ENCODE assay signal across 31 cellular contexts in the genomic region with DNA sequence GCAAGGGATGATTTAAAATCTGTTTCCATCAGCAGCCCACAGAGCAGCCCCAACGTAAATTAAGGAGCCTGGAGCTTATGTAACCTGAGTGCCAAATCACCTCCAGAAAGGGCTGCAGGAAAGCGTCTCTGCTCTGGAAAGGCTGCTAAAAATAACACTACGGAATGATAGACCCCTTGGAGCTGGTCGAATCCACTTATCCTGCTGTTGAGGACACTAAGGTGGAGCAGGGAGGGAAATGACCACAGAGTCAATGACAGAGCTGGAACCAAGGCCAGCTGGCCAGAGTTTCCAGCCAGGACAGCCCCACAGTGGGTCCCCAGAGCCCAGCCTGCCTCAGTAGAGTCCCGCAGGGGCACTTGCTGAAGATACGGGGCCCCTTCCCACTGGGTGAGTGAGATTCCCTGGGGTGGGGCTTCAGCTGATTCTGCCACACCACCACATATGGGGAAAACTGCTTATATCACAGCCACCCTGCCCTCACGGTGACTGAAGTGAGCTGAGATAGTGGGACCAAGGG.
"Had no signal": no experiment of that assay in that cellular context is flagged by ENCODE, and none has a peak within 500 bp of the region (broad histone marks: within the 10 kb centered on the region; RNA-seq: fewer than 3 reads in every experiment).

No MANE protein-coding gene starts in this region.

- H3K9me3 ChIP-seq: adrenal gland, body of pancreas, esophagus squamous epithelium, gastroesophageal sphincter had no signal

- ATAC-seq: activated CD8-positive, alpha-beta T cell treated with anti-CD3 and anti-CD28 coated beads for 36 hours; activated naive CD8-positive, alpha-beta T cell treated with anti-CD3 and anti-CD28 coated beads, Interleukin-2, amount 50 U/mL, for 24 hours; activated T-cell treated with anti-CD3 and anti-CD28 coated beads, Interleukin-2, amount 50 U/mL, for 4 hours; activated T-helper 17 cell treated with anti-CD3 and anti-CD28 coated beads, Interleukin-2, amount 50 U/mL, for 72 hours; body of pancreas; effector memory CD8-positive, alpha-beta T cell; gastroesophageal sphincter; T-helper 17 cell had no signal

- H3K4me3 ChIP-seq: adrenal gland, body of pancreas, esophagus squamous epithelium, gastroesophageal sphincter had no signal

- H3K4me1 ChIP-seq: adrenal gland, body of pancreas, esophagus squamous epithelium, gastroesophageal sphincter had no signal

- H3K36me3 Mint-ChIP-seq: activated naive CD8-positive, alpha-beta T cell treated with anti-CD3 and anti-CD28 coated beads for 36 hours had no signal

- H3K36me3 ChIP-seq: adrenal gland, esophagus squamous epithelium, gastroesophageal sphincter had no signal

- DNase-seq: activated CD4-positive, alpha-beta T cell treated with anti-CD3 and anti-CD28 coated beads for 48 hours; activated CD4-positive, alpha-beta T cell treated with anti-CD3 and anti-CD28 coated beads, Interleukin-2, amount 50 U/mL, for 1 hour; activated CD4-positive, alpha-beta T cell treated with anti-CD3 and anti-CD28 coated beads, Interleukin-2, amount 50 U/mL, for 48 hours; activated CD4-positive, CD25-positive, alpha-beta regulatory T cell; activated CD8-positive, alpha-beta memory T cell treated with anti-CD3 and anti-CD28 coated beads for 24 hours; activated CD8-positive, alpha-beta T cell treated with anti-CD3 and anti-CD28 coated beads for 36 hours; activated effector memory CD4-positive, alpha-beta T cell treated with Interleukin-2 at 50 U/mL for 16 hours; activated gamma-delta T cell treated with Interleukin-2 at 50 U/mL for 16 hours; activated naive CD4-positive, alpha-beta T cell treated with anti-CD3 and anti-CD28 coated beads, Interleukin-2, amount 50 U/mL, for 16 hours; activated naive CD4-positive, alpha-beta T cell treated with Interleukin-2 at 50 U/mL for 16 hours; activated naive CD8-positive, alpha-beta T cell treated with anti-CD3 and anti-CD28 coated beads for 36 hours; activated naive CD8-positive, alpha-beta T cell treated with anti-CD3 and anti-CD28 coated beads, Interleukin-2, amount 50 U/mL, for 24 hours; activated T-cell treated with anti-CD3 and anti-CD28 coated beads, Interleukin-2, amount 50 U/mL, for 4 hours; adrenal gland; amygdala; aorta; body of pancreas; central memory CD4-positive, alpha-beta T cell; cortex of kidney; dermis blood vessel endothelial cell; effector CD4-positive, alpha-beta T cell; effector memory CD8-positive, alpha-beta T cell; esophagus squamous epithelium; foreskin melanocyte; hippocampal formation; T-helper 17 cell; T1000 had no signal

- H3K9me3 Mint-ChIP-seq: activated CD8-positive, alpha-beta T cell treated with anti-CD3 and anti-CD28 coated beads for 36 hours; activated naive CD8-positive, alpha-beta T cell treated with anti-CD3 and anti-CD28 coated beads for 36 hours; activated naive CD8-positive, alpha-beta T cell treated with anti-CD3 and anti-CD28 coated beads, Interleukin-2, amount 50 U/mL, for 24 hours; activated T-cell treated with anti-CD3 and anti-CD28 coated beads, Interleukin-2, amount 50 U/mL, for 4 hours; activated T-helper 17 cell treated with anti-CD3 and anti-CD28 coated beads, Interleukin-2, amount 50 U/mL, for 72 hours; T-helper 2 cell treated with Interferon-gamma antibody and Interleukin-4, amounts not matched to agents 5 μg/mL and 100 μg/mL, for 36 hours had no signal

- H3K27me3 ChIP-seq: adrenal gland, body of pancreas, esophagus squamous epithelium, gastroesophageal sphincter had no signal

- H3K27ac Mint-ChIP-seq: activated CD8-positive, alpha-beta T cell treated with anti-CD3 and anti-CD28 coated beads for 36 hours; activated naive CD8-positive, alpha-beta T cell treated with anti-CD3 and anti-CD28 coated beads for 36 hours; activated naive CD8-positive, alpha-beta T cell treated with anti-CD3 and anti-CD28 coated beads, Interleukin-2, amount 50 U/mL, for 24 hours; activated T-helper 17 cell treated with anti-CD3 and anti-CD28 coated beads, Interleukin-2, amount 50 U/mL, for 72 hours; effector memory CD8-positive, alpha-beta T cell; T-helper 17 cell; T-helper 2 cell treated with Interferon-gamma antibody and Interleukin-4, amounts not matched to agents 5 μg/mL and 100 μg/mL, for 36 hours had no signal

- H3K27ac ChIP-seq: adrenal gland, body of pancreas, epithelial cell of prostate, esophagus squamous epithelium, gastroesophageal sphincter had no signal
